12 cellular contexts compared by ENCODE assay signal in the genomic region with DNA sequence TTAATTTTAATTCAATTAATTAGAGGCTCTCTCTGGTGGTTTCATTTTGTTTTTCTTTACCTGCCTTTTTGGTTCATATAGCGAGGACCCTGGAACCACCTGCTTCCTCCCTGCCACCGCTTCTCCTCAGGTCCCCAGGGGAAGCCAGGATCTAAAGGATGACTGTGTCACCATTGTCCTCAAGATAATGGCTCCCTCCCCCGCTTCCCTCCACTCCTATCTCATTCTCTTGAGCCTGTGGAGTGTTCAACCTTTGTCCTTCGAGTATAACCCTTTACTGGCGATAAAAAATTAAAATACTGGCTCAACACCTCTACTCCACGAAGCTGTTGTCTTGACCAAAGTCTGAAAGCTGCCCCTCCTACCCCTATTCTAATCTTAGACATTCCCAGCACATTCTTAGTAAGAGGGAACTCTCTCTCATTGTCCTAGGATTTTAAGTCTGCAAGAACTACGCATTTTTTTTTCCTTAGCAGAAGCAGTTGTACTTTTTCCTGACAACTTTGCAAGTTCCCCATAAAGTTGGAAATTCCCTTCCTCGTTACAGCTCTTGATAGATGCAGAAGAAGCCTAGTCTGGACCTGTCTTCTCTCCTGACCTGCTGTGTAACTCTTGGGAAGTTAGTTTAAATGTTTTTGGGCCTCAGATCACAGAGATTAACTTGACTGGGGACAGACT. TPM values are rescaled to one million over a fixed set of nuclear protein-coding genes. Genes with fewer than 3 reads are reported as not detected.
DNase-seq lines count a peak whose midpoint lies in the region; ATAC-seq, FAIRE-seq and TF ChIP-seq lines count a peak whose summit lies in the region.
"Had no signal": no experiment of that assay in that cellular context is flagged by ENCODE, and none has a peak within 500 bp of the region (broad histone marks: within the 10 kb centered on the region; RNA-seq: fewer than 3 reads in every experiment).

No MANE protein-coding gene starts in this region.

- in situ Hi-C loops in HAP-1 (cut with MboI; ENCODE audit: low sequenced_read_pairs) = no loop called here

- TF ChIP-seq CTCF in esophagus squamous epithelium (IDR thresholded peaks at IDR 0.05) (no peak), neural progenitor cell (IDR thresholded peaks at IDR 0.05) (no peak)

- peak overlapping the region; percentile 69 for H3K4me2 ChIP-seq in neural progenitor cell

- H3K36me3 Mint-ChIP-seq in neural progenitor cell = no peaks in the 10 kb centered on the region

- no peak for FAIRE-seq in GM19239 (lab: Jason Lieb, UNC)
- FAIRE-seq: TTC549 had no signal

- intact Hi-C loops in esophagus squamous epithelium (cut with DNase I) = no loop called here

- H3K4me1 Mint-ChIP-seq in neural progenitor cell = peaks cover 9% of the 10 kb centered on the region

- 36% methylated on average over 8 of the region's 8 CpGs for WGBS in esophagus squamous epithelium, 2 donors

- H3K27ac ChIP-seq in esophagus squamous epithelium (peak overlapping the region in 3 of 4 donors; percentile 42 to 84 (median 53)), neural progenitor cell (no peak overlapping the region)

- H3F3A ChIP-seq in neural progenitor cell (ENCODE audit: low read depth) = peaks cover 12% of the 10 kb centered on the region

- peak; percentile 32 to 41 for DNase-seq in HAP-1 (ENCODE audit: low spot score in 2 of 2)
- DNase-seq in NCI-H345 (lab: John Stamatoyannopoulos, UW) = peak; percentile 81
- DNase-seq in esophagus squamous epithelium (lab: John Stamatoyannopoulos, UW) = no peak
- DNase-seq in neural progenitor cell (ENCODE audit: low spot score) = peak; percentile 60
- no peak for DNase-seq in NCI-H2196 treated with DMSO at 0.1 percent for 48 hours (lab: John Stamatoyannopoulos, UW; ENCODE audit: unreplicated experiment)
- DNase-seq in GM19239 (ENCODE audit: insufficient read length, low spot score) = no peak
- DNase-seq: anterior cingulate cortex, hippocampal formation, NCI-H1694 treated with DMSO at 0.1 percent for 48 hours, retina had no signal

- peaks cover 6% of the 10 kb centered on the region for H3K27me3 Mint-ChIP-seq in neural progenitor cell (ENCODE audit: insufficient read depth, low read depth)

- ATAC-seq in HG03432 (IDR thresholded peaks at IDR 0.05; ENCODE audit: unreplicated experiment) = no peak

- no peaks in the 10 kb centered on the region for H4K20me1 ChIP-seq in neural progenitor cell (ENCODE audit: low read depth)

- H3K27me3 ChIP-seq in HAP-1 (ENCODE audit: low read depth) = no peaks in the 10 kb centered on the region
- H3K27me3 ChIP-seq in esophagus squamous epithelium = no peaks in the 10 kb centered on the region
- no peaks in the 10 kb centered on the region for H3K27me3 ChIP-seq in neural progenitor cell

- H3K79me2 ChIP-seq in neural progenitor cell (ENCODE audit: low read depth) = no peaks in the 10 kb centered on the region

- H3K36me3 ChIP-seq in HAP-1 (replicated peaks) = no peaks in the 10 kb centered on the region
- H3K36me3 ChIP-seq in esophagus squamous epithelium = no peaks in the 10 kb centered on the region
- H3K36me3 ChIP-seq in neural progenitor cell = no peaks in the 10 kb centered on the region

- H3K4me1 ChIP-seq in HAP-1 (peaks cover 7% of the 10 kb centered on the region; the same call in 1 of the 2 replicates), esophagus squamous epithelium (peaks cover 8 to 49% (median 32%) of the 10 kb centered on the region in 3 donors), neural progenitor cell (peaks cover 33% of the 10 kb centered on the region)

- no peak overlapping the region for H3K9ac ChIP-seq in neural progenitor cell

- peak overlapping the region; percentile 6 for H2AFZ ChIP-seq in neural progenitor cell (replicated peaks)

- no peaks in the 10 kb centered on the region for H3K9me3 Mint-ChIP-seq in neural progenitor cell

- H3K9me3 ChIP-seq in HAP-1 (no peaks in the 10 kb centered on the region), esophagus squamous epithelium (no peaks in the 10 kb centered on the region), neural progenitor cell (ENCODE audit: low read depth) (no peaks in the 10 kb centered on the region)

- no peak overlapping the region for H3K4me3 Mint-ChIP-seq in neural progenitor cell

- no peak for TF ChIP-seq POLR2A in esophagus squamous epithelium (IDR thresholded peaks at IDR 0.05)

- H3K27ac Mint-ChIP-seq in neural progenitor cell = no peak overlapping the region

- no peak overlapping the region for H3K4me3 ChIP-seq in HAP-1
- no peak overlapping the region for H3K4me3 ChIP-seq in esophagus squamous epithelium
- H3K4me3 ChIP-seq in neural progenitor cell = no peak overlapping the region

RNA-seq across cellular contexts. Expression of gene MAPKAPK2, which starts 12.6 kb away (rescaled TPM):
- total RNA-seq in esophagus squamous epithelium (10 to 100 TPM; 37.8 to 50.7 (median 43.2) TPM), neural progenitor cell (ENCODE audit: low replicate concordance) (24.7 and 38.7 TPM in 2 replicates)

RNA-seq across cellular contexts. Expression of gene DYRK3, which starts 36.8 kb away (rescaled TPM):
- 1 to 10 TPM; 2.5 to 9.1 (median 4.0) TPM for total RNA-seq in esophagus squamous epithelium
- total RNA-seq in neural progenitor cell (ENCODE audit: low replicate concordance) = 21.9 and 22.7 TPM in 2 replicates

RNA-seq across cellular contexts. Expression of gene EIF2D, which starts 59.9 kb away (rescaled TPM):
- total RNA-seq in esophagus squamous epithelium (10 to 100 TPM; 26.8 to 54.4 (median 42.2) TPM), neural progenitor cell (ENCODE audit: low replicate concordance) (45.2 and 47.5 TPM in 2 replicates)

Comparison
In these comparisons a context has a peak if more than half of its experiments do, and no peak if none do; other contexts are left out.
1. DNase-seq: peak in HAP-1 (2 of 2), NCI-H345 (single experiment) and neural progenitor cell (single experiment); none in esophagus squamous epithelium (single experiment), NCI-H2196 treated with DMSO at 0.1 percent for 48 hours (single experiment) and GM19239 (single experiment).